Comparison of ENCODE assay signal across 8 cellular contexts in genomic region chr3:138686771-138687221, GRCh38.
DNase-seq lines count a peak whose midpoint lies in the region; ATAC-seq, FAIRE-seq and TF ChIP-seq lines count a peak whose summit lies in the region.

No MANE protein-coding gene starts in this region.

- H3K9me3 ChIP-seq in left ventricle myocardium inferior (replicated peaks), result no peaks in the 10 kb centered on the region

- intact Hi-C loops in left ventricle myocardium inferior (cut with micrococcal nuclease), result no loop called here

- H3K27me3 ChIP-seq in kidney epithelial cell (ENCODE audit: control insufficient read depth, insufficient read depth, low read length) (no peaks in the 10 kb centered on the region), left ventricle myocardium inferior (ENCODE audit: low read depth) (no peaks in the 10 kb centered on the region)

- H3K36me3 ChIP-seq in kidney epithelial cell (ENCODE audit: control insufficient read depth, insufficient read depth, low read length), result peaks cover 2% of the 10 kb centered on the region
- H3K36me3 ChIP-seq in left ventricle myocardium inferior, result peaks cover 45% of the 10 kb centered on the region

- H3K4me3 ChIP-seq in AG09309 (ENCODE audit: control insufficient read depth, low read depth, low read length), result no peak overlapping the region
- no peak overlapping the region for H3K4me3 ChIP-seq in kidney epithelial cell (ENCODE audit: low read depth, low read length)
- H3K4me3 ChIP-seq in left ventricle myocardium inferior, result no peak overlapping the region

- ATAC-seq in GM18520 (IDR thresholded peaks at IDR 0.05; ENCODE audit: unreplicated experiment), result peak; percentile 84
- peak; percentile 93 for ATAC-seq in HG02970 (IDR thresholded peaks at IDR 0.05; ENCODE audit: low FRiP score, unreplicated experiment)

- DNase-seq in AG09309 (ENCODE audit: low read depth), result peak; percentile 76
- DNase-seq in RCC 7860 (ENCODE audit: low spot score), result peak; percentile 87
- DNase-seq in kidney epithelial cell (ENCODE audit: low read depth), result peak; percentile 67
- no peak for DNase-seq in substantia nigra (lab: John Stamatoyannopoulos, UW)
- DNase-seq in left ventricle myocardium inferior, result no peak
- DNase-seq in T1000 (lab: John Stamatoyannopoulos, UW), result no peak

- peaks cover 5% of the 10 kb centered on the region for H3K4me1 ChIP-seq in left ventricle myocardium inferior

- FAIRE-seq in RCC 7860 (lab: Jason Lieb, UNC), result peak; percentile 95

- TF ChIP-seq CTCF in AG09309 (IDR thresholded peaks at IDR 0.05; ENCODE audit: control insufficient read depth, insufficient read depth, low read depth, low read length, missing control alignments) (no peak), kidney epithelial cell (IDR thresholded peaks at IDR 0.05; ENCODE audit: insufficient read depth, low read length, poor library complexity, severe bottlenecking) (no peak), left ventricle myocardium inferior (IDR thresholded peaks at IDR 0.05; ENCODE audit: borderline replicate concordance) (no peak)

- H3K27ac ChIP-seq in substantia nigra (ENCODE audit: low read depth, low read length, poor library complexity, severe bottlenecking) (no peak overlapping the region), left ventricle myocardium inferior (replicated peaks) (no peak overlapping the region)

Comparison
In these comparisons a context has a peak if more than half of its experiments do, and no peak if none do; other contexts are left out.
1. DNase-seq: peak in AG09309 (single experiment), RCC 7860 (single experiment) and kidney epithelial cell (single experiment); none in substantia nigra (0 of 49), left ventricle myocardium inferior (single experiment) and T1000 (single experiment).